ENCODE assay signal across 8 cellular contexts in the genomic region with DNA sequence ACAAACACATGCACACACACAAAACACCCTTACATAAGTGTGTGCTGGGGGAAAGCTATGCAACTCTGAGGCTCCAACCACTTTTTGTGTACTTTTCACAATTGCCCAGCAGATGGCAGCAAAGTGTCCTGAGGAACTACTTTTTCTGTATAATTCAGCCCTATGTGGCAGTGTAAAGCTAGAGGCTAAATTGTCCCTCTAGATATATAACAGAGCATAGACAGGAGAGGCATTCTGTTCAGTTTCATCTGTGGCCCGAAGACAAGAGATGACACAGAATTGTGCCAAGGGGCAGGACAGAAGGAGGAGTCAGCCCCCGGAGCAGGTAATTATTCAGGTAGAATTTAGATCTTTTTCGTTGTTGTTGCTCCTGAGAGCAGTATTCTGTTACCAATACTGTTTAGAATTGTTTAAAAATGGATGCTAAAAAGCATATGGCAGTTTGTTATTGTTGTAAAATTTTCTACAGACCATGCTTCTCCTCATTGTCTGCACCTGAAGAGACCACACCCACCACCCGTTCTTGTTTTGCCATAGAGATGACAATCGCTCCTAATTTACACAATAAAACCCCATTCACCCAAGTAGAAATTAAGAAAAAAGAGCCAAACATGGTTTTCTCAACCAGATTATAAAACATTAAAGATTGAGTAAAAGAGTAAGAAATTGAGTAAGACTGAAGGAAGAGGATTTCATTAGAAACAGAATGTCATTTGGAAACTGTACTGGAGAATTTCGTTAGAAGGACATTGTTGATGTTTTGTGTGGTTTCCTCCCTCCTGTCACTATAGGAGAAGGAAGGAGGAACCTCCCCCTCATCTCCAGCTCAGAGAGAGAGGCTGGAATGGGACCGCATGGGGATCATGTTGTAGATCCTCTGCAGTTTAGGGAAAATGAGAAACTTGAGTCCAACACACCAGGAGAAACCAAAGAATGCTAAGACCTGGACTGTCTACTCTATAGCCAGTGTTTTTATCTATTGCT. TPM values are rescaled to one million over a fixed set of nuclear protein-coding genes. Genes with fewer than 3 reads are reported as not detected.
DNase-seq lines count a peak whose midpoint lies in the region; ATAC-seq, FAIRE-seq and TF ChIP-seq lines count a peak whose summit lies in the region.

No MANE protein-coding gene starts in this region.

- no peak overlapping the region for H3K4me3 ChIP-seq in astrocyte of the cerebellum (ENCODE audit: low read depth, low read length)
- no peak overlapping the region for H3K4me3 ChIP-seq in small intestine (ENCODE audit: low read depth in 1 of 2, low read length in 2 of 2)

- no peaks in the 10 kb centered on the region for H3K9me3 ChIP-seq in small intestine (ENCODE audit: control insufficient read depth, low read depth)

- no peak for FAIRE-seq in small intestine (lab: Jason Lieb, UNC)

- TF ChIP-seq CTCF in GM12872 (IDR thresholded peaks at IDR 0.05; ENCODE audit: insufficient read depth, low read depth, low read length): peak; percentile 69
- TF ChIP-seq CTCF in astrocyte of the cerebellum (IDR thresholded peaks at IDR 0.05; ENCODE audit: low read depth, low read length, missing control alignments): peak; percentile 75

- in situ Hi-C loops in astrocyte of the cerebellum (cut with HindIII; ENCODE audit: low sequenced_read_pairs): no loop called here

- ATAC-seq in HG02763 (IDR thresholded peaks at IDR 0.05; ENCODE audit: unreplicated experiment): peak; percentile 46

- WGBS in small intestine, 3 donors: 49 to 56% (median 50%) methylated on average over 7 of the region's 7 CpGs

- no peaks in the 10 kb centered on the region for H3K4me1 ChIP-seq in small intestine (ENCODE audit: control insufficient read depth in 2 of 2, insufficient read depth in 1 of 2, low read depth in 1 of 2, low read length in 1 of 2)

- no peaks in the 10 kb centered on the region for H3K36me3 ChIP-seq in small intestine (ENCODE audit: control insufficient read depth in 2 of 2, insufficient read depth in 2 of 2, low read length in 2 of 2)

- DNase-seq in NCI-H146 (lab: John Stamatoyannopoulos, UW): peak; percentile 58
- peak; percentile 28 for DNase-seq in T-helper 9 cell
- peak; percentile 31 for DNase-seq in astrocyte of the cerebellum (ENCODE audit: low read depth)
- DNase-seq in iPS DF 4.7 (ENCODE audit: extremely low read depth, low spot score): peak; percentile 76
- peak; percentile 76 for DNase-seq in small intestine
- no peak for DNase-seq in NK-92 (lab: John Stamatoyannopoulos, UW; ENCODE audit: unreplicated experiment)

- no peaks in the 10 kb centered on the region for H3K27me3 ChIP-seq in small intestine (ENCODE audit: control insufficient read depth in 2 of 2, insufficient read depth in 2 of 2, low read length in 2 of 2)

- no peak overlapping the region for H3K27ac ChIP-seq in small intestine (ENCODE audit: low read depth in 1 of 2, low read length in 1 of 2)

RNA-seq across cellular contexts. Expression of a gene that starts 14.5 kb away (rescaled TPM):
- 10 to 100 TPM in 1 of 3 donors, 1 to 10 TPM in 2; 2.2 to 10.8 (median 8.7) TPM for polyA plus RNA-seq in small intestine

RNA-seq across cellular contexts. Expression of a gene that starts 32.4 kb away (rescaled TPM):
- polyA plus RNA-seq in small intestine: under 1 TPM in 1 of 3 donors, not detected in 2; 0.12 TPM

RNA-seq across cellular contexts. Expression of a gene that starts 36.8 kb away (rescaled TPM):
- under 1 TPM in 1 of 3 donors, not detected in 2; 0.18 TPM for polyA plus RNA-seq in small intestine
